In genomic region chr10:76429331-76429625, GRCh38 we compare ENCODE assay signal across 1 cellular context.
TF ChIP-seq lines count a peak whose summit lies in the region.

No MANE protein-coding gene starts in this region.

TF ChIP-seq in IMR-90, 13 proteins besides CTCF, POLR2A, EP300 and RAD21:
- TF ChIP-seq MAFK (IDR thresholded peaks at IDR 0.05; ENCODE audit: low read depth, low read length) = no peak
- TF ChIP-seq BHLHE40 (IDR thresholded peaks at IDR 0.05; ENCODE audit: low read depth, low read length) = no peak
- no peak for TF ChIP-seq MAZ (IDR thresholded peaks at IDR 0.05; ENCODE audit: borderline replicate concordance, low read depth, low read length)
TF ChIP-seq in IMR-90: peak in this region for 0.
